In genomic region chr12:64673490-64674169, GRCh38 we compare ENCODE assay signal across 11 cellular contexts.
DNase-seq lines count a peak whose midpoint lies in the region; ATAC-seq and TF ChIP-seq lines count a peak whose summit lies in the region.
"Had no signal": no experiment of that assay in that cellular context is flagged by ENCODE, and none has a peak within 500 bp of the region (broad histone marks: within the 10 kb centered on the region; RNA-seq: fewer than 3 reads in every experiment).

No MANE protein-coding gene starts in this region.

- no peak overlapping the region for H3K4me3 Mint-ChIP-seq in activated T-cell treated with anti-CD3 and anti-CD28 coated beads, Interleukin-2, amount 50 U/mL, for 24 hours
- H3K4me3 Mint-ChIP-seq: HFFc6 had no signal

- no peak overlapping the region for H3K4me3 ChIP-seq in RWPE2 (ENCODE audit: severe bottlenecking)
- peak overlapping the region in 1 of 10 donors; percentile 0 for H3K4me3 ChIP-seq in heart right ventricle
- no peak overlapping the region for H3K4me3 ChIP-seq in transverse colon
- H3K4me3 ChIP-seq: SJCRH30 had no signal

- peaks cover 93% of the 10 kb centered on the region for H3K4me1 Mint-ChIP-seq in activated T-cell treated with anti-CD3 and anti-CD28 coated beads, Interleukin-2, amount 50 U/mL, for 24 hours (ENCODE audit: low read depth)

- 31 to 44% methylated on average over 9 of the region's 9 CpGs for WGBS in heart right ventricle, 2 donors
- 75% methylated on average over 9 of the region's 9 CpGs; no CpG with 5 or more reads in 1 of the 2 donors for WGBS in transverse colon (ENCODE audit: low coverage in 1 of 2), 2 donors

- intact Hi-C loops in heart right ventricle (cut with DNase I): loop anchor here in 2 of 10 donors (5.0 kb wide), 2 partner anchors 41 to 61 kb away; partner anchors contain the start of gene RASSF3 (in 1 of the 2)
- intact Hi-C loops in transverse colon (cut with DNase I; ENCODE audit: low total_unique reads): no loop called here
- intact Hi-C loops in posterior cingulate gyrus (cut with DNase I): no loop called here

- TF ChIP-seq CTCF in RWPE2 (IDR thresholded peaks at IDR 0.05; ENCODE audit: poor library complexity, severe bottlenecking) (no peak), heart right ventricle (IDR thresholded peaks at IDR 0.05) (no peak), transverse colon (IDR thresholded peaks at IDR 0.05) (no peak)

- H3K4me1 ChIP-seq in RWPE2 (ENCODE audit: insufficient read depth, poor library complexity, severe bottlenecking): peaks cover 57% of the 10 kb centered on the region
- peaks cover 32 to 100% (median 88%) of the 10 kb centered on the region in 9 donors for H3K4me1 ChIP-seq in heart right ventricle
- peaks cover 75 to 96% (median 82%) of the 10 kb centered on the region in 4 donors for H3K4me1 ChIP-seq in transverse colon

- H3K27ac Mint-ChIP-seq in activated T-cell treated with anti-CD3 and anti-CD28 coated beads, Interleukin-2, amount 50 U/mL, for 24 hours: peak overlapping the region; percentile 97
- H3K27ac Mint-ChIP-seq: HFFc6 had no signal

- no peak for ATAC-seq in RWPE2 (ENCODE audit: low read depth)
- ATAC-seq in heart right ventricle: peak in 1 of 8 donors; percentile 1

- H3K27me3 ChIP-seq in RWPE2 (ENCODE audit: insufficient read depth, poor library complexity, severe bottlenecking): no peaks in the 10 kb centered on the region
- no peaks in the 10 kb centered on the region for H3K27me3 ChIP-seq in heart right ventricle
- no peaks in the 10 kb centered on the region for H3K27me3 ChIP-seq in transverse colon
- H3K27me3 ChIP-seq: SJCRH30 had no signal

- H3K27ac ChIP-seq in RWPE2 (ENCODE audit: poor library complexity, severe bottlenecking): peak overlapping the region; percentile 95
- H3K27ac ChIP-seq in heart right ventricle: peak overlapping the region in 9 of 10 donors; percentile 61 to 89 (median 79)
- peak overlapping the region; percentile 80 to 90 (median 87) for H3K27ac ChIP-seq in transverse colon
- H3K27ac ChIP-seq: SJCRH30 had no signal

- TF ChIP-seq EP300 in transverse colon (IDR thresholded peaks at IDR 0.05; ENCODE audit: low read depth): no peak

- H3K36me3 Mint-ChIP-seq in activated T-cell treated with anti-CD3 and anti-CD28 coated beads, Interleukin-2, amount 50 U/mL, for 24 hours (ENCODE audit: low read depth): peaks cover 9% of the 10 kb centered on the region

- H3K27me3 Mint-ChIP-seq in activated T-cell treated with anti-CD3 and anti-CD28 coated beads, Interleukin-2, amount 50 U/mL, for 24 hours: no peaks in the 10 kb centered on the region

- no peaks in the 10 kb centered on the region for H3K9me3 ChIP-seq in RWPE2 (ENCODE audit: severe bottlenecking)
- no peaks in the 10 kb centered on the region for H3K9me3 ChIP-seq in heart right ventricle
- no peaks in the 10 kb centered on the region for H3K9me3 ChIP-seq in transverse colon
- H3K9me3 ChIP-seq: SJCRH30 had no signal

- in situ Hi-C loops in transverse colon (cut with MboI; ENCODE audit: low pct_ligation_motif_present in 1 of 4, low pct_unique_long_range_greater_than_20kb in 1 of 4, low sequenced_read_pairs in 3 of 4): loop anchor here in 1 of 4 donors (10.0 kb wide), 1 partner anchor 49 kb away; no protein-coding TSS in a partner anchor

- TF ChIP-seq POLR2A in transverse colon (IDR thresholded peaks at IDR 0.05): no peak

- no peaks in the 10 kb centered on the region for H3K9me3 Mint-ChIP-seq in activated T-cell treated with anti-CD3 and anti-CD28 coated beads, Interleukin-2, amount 50 U/mL, for 24 hours
- H3K9me3 Mint-ChIP-seq: HFFc6 had no signal

- peak; percentile 25 for DNase-seq in activated T-cell treated with anti-CD3 and anti-CD28 coated beads, Interleukin-2, amount 50 U/mL, for 24 hours
- DNase-seq in activated T-cell treated with anti-CD3 and anti-CD28 coated beads, Interleukin-2, amount 50 U/mL, for 1 hour: no peak
- no peak for DNase-seq in RWPE2 (ENCODE audit: low spot score)
- DNase-seq in heart right ventricle: no peak
- no peak for DNase-seq in transverse colon
- DNase-seq in posterior cingulate gyrus: no peak
- no peak for DNase-seq in mesenteric fat pad (ENCODE audit: low spot score)
- no peak for DNase-seq in activated CD4-positive, CD25-positive, alpha-beta regulatory T cell (lab: John Stamatoyannopoulos, UW)
- DNase-seq: HFFc6; stimulated activated CD4-positive, alpha-beta T cell treated with anti-CD3 and anti-CD28 coated beads, Interleukin-12 subunit alpha, Interleukin-12 subunit beta, amount 100 ng/mL, for 4 hours had no signal

- H3K36me3 ChIP-seq in RWPE2 (ENCODE audit: low read depth) (no peaks in the 10 kb centered on the region), heart right ventricle (no peaks in the 10 kb centered on the region), transverse colon (no peaks in the 10 kb centered on the region)
- H3K36me3 ChIP-seq: SJCRH30 had no signal
